In the genomic region with DNA sequence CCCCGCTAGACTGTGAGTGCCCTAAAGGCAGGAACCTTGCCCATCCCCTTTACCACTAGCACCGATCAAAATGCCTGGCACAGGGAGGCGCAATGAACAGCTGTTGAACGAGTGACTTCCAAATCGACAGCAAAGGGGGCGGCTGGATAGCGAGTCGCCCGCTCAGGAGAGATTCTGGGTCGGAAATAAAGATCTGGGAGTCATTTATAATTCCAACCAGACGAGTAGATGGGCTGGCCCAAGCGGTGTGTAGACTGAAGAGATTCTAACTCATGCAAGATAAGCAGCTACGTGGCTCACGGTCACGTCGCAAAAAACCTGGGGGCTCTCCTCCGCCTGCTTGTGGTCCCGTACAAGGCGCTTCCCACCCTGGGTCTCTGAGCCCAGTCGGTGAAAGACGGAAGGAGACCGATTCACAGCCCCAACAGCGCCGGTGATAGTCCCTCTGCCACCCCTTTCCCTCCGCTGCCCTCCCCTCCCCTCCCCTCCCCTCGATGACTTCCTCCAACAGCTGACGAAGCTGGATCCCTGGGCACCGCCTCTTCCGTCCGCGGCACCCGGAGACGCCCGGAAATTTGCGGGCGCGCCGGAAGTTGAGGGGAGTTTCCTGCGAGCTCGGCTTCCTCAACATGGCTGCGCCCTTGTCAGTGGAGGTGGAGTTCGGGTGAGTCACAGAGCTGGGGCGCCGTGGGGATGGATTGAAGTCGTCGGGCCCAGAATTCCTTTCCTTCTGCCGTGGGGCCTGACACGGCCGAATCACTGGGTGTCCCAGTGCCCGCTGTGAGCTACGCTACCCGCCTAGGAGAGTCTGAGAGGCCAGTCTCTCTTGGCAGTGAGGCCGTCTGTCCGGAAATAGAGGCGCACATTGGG, we compare ENCODE assay signal across 8 cellular contexts. TPM values are rescaled to one million over a fixed set of nuclear protein-coding genes. Genes with fewer than 3 reads are reported as not detected.
DNase-seq lines count a peak whose midpoint lies in the region; ATAC-seq, FAIRE-seq and TF ChIP-seq lines count a peak whose summit lies in the region.

A gene (plus strand): TSS at position 623 of the 870 bp plus-strand sequence. CDS start 7 bp downstream, at position 630.

- DNase-seq in AML-193 (lab: John Stamatoyannopoulos, UW) (peak; percentile 88 to 91), NCI-H510A (lab: John Stamatoyannopoulos, UW) (peak; percentile 93), cerebellar nuclear complex (lab: John Stamatoyannopoulos, UW) (peak; percentile 55 to 86), kidney (peak; percentile 98)
- peak; percentile 94 for DNase-seq in activated CD4-positive, alpha-beta T cell treated with anti-CD3 and anti-CD28 coated beads for 1 hour
- DNase-seq in stimulated activated CD4-positive, alpha-beta T cell treated with anti-CD3 and anti-CD28 coated beads, Interleukin-15, amount 100 ng/mL, for 1 hour (ENCODE audit: low read depth in 1 of 2, low spot score in 1 of 2) = peak; percentile 92

- intact Hi-C loops in kidney (cut with DNase I) = no loop called here

- H3K36me3 ChIP-seq in kidney (ENCODE audit: control insufficient read depth in 1 of 2, insufficient read depth in 2 of 2, low read length in 2 of 2) = no peaks in the 10 kb centered on the region

- H3K9me3 ChIP-seq in kidney (ENCODE audit: control insufficient read depth in 1 of 2, low read length in 2 of 2) = no peaks in the 10 kb centered on the region

- no peak for FAIRE-seq in kidney (lab: Jason Lieb, UNC)

- peak within 1 kb of the TSS; percentile 99 to 100 for H3K4me3 ChIP-seq in kidney (ENCODE audit: low read length in 2 of 2)

- TF ChIP-seq POLR2A in GM19099 (IDR thresholded peaks at IDR 0.05; ENCODE audit: extremely low read depth, insufficient read length, low read depth) = peak; percentile 84

- H3K4me1 ChIP-seq in kidney (ENCODE audit: control insufficient read depth in 1 of 2, insufficient read depth in 1 of 2, low read depth in 1 of 2, low read length in 2 of 2) = peaks cover 9 to 12% of the 10 kb centered on the region in 2 donors

- peak; percentile 91 for ATAC-seq in HG03432 (IDR thresholded peaks at IDR 0.05; ENCODE audit: unreplicated experiment)

- TF ChIP-seq CTCF in kidney (IDR thresholded peaks at IDR 0.05; ENCODE audit: borderline replicate concordance, extremely low read depth, insufficient read depth) = no peak

- peak within 1 kb of the TSS; percentile 89 to 98 for H3K9ac ChIP-seq in kidney (ENCODE audit: low read length in 2 of 2)

- peak within 1 kb of the TSS; percentile 75 to 87 for H3K27ac ChIP-seq in kidney (ENCODE audit: low read depth in 2 of 2, low read length in 2 of 2)

RNA-seq across cellular contexts. Expression of the gene that starts here (rescaled TPM):
- total RNA-seq in kidney = 55.2 TPM
- polyA plus RNA-seq in kidney (ENCODE audit: insufficient read depth, low read depth, low replicate concordance) = 55.9 TPM

Comparison
In these comparisons a context has a peak if more than half of its experiments do, and no peak if none do; other contexts are left out.
1. Peak in every context shown above with its lines: DNase-seq, ATAC-seq, H3K4me3 ChIP-seq and H3K27ac ChIP-seq.